Comparison of ENCODE assay signal across 8 cellular contexts in the genomic region with DNA sequence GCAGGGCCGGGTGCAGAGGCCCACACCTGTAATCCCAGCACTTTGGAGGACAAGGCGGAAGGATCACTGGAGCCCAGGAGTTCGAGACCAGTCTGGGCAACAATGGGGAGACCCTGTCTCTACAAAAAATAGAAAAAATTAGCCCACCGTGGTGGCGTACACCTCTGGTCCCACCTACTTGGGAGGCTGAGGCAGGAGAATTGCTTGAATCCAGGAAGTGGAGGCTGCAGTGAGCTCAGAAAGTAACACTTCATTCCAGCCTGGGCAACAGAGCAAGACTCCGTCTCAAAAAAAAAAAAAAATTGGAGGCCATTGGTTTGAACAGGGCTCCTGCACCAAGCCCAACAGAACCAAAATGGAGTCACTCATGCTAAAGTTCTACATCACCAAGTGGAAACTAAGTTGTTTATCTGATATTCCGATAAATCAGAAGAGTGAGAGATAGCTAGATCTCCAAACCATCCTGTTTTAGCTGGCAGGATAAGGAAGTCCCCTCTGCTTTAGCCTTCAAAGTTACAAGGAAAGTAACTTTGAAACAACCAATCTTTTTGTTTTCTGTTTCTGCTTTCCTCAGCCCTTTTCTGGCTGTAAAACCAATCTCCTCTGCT. TPM values are rescaled to one million over a fixed set of nuclear protein-coding genes. Genes with fewer than 3 reads are reported as not detected.
DNase-seq lines count a peak whose midpoint lies in the region; FAIRE-seq and TF ChIP-seq lines count a peak whose summit lies in the region.

No MANE protein-coding gene starts in this region.

- no peaks in the 10 kb centered on the region for H3K9me3 ChIP-seq in HUES48 (ENCODE audit: control insufficient read depth, insufficient read depth, low read length)
- H3K9me3 ChIP-seq in astrocyte (ENCODE audit: insufficient read depth, low read depth, low read length) = no peaks in the 10 kb centered on the region
- H3K9me3 ChIP-seq in muscle layer of colon (ENCODE audit: low read length) = no peaks in the 10 kb centered on the region

- H3K4me1 Mint-ChIP-seq in astrocyte (ENCODE audit: low read depth, unreplicated experiment) = peaks cover 19% of the 10 kb centered on the region

- FAIRE-seq in astrocyte (lab: Jason Lieb, UNC) = no peak

- H3K4me3 Mint-ChIP-seq in astrocyte (ENCODE audit: unreplicated experiment) = peak overlapping the region; percentile 97

- no peak overlapping the region for H2AFZ ChIP-seq in astrocyte (ENCODE audit: low read depth, low read length)

- peaks cover 9% of the 10 kb centered on the region for H3K36me3 ChIP-seq in HUES48 (ENCODE audit: control insufficient read depth, insufficient read depth, low read length)
- H3K36me3 ChIP-seq in astrocyte (ENCODE audit: insufficient read depth, low read length) = peaks cover 6% of the 10 kb centered on the region
- H3K36me3 ChIP-seq in muscle layer of colon (ENCODE audit: insufficient read depth, low read length) = peaks cover 6% of the 10 kb centered on the region

- TF ChIP-seq CTCF in 22Rv1 (IDR thresholded peaks at IDR 0.05) (no peak), astrocyte (IDR thresholded peaks at IDR 0.05; ENCODE audit: insufficient read depth, low read depth, low read length) (no peak)

- H4K20me1 ChIP-seq in astrocyte (ENCODE audit: insufficient read depth, low read length) = peaks cover 5% of the 10 kb centered on the region

- H3K4me3 ChIP-seq in HUES48 (ENCODE audit: low read depth, low read length) (peak overlapping the region; percentile 81), astrocyte (ENCODE audit: insufficient read depth, low read depth, low read length) (peak overlapping the region; percentile 91), muscle layer of colon (ENCODE audit: low read depth in 1 of 2, low read length in 2 of 2) (no peak overlapping the region)

- peaks cover 2% of the 10 kb centered on the region for H3K36me3 Mint-ChIP-seq in astrocyte (ENCODE audit: low read depth, unreplicated experiment)

- no peaks in the 10 kb centered on the region for H3K9me3 Mint-ChIP-seq in astrocyte (ENCODE audit: unreplicated experiment)

- no peaks in the 10 kb centered on the region for H3K27me3 Mint-ChIP-seq in astrocyte (ENCODE audit: low read depth, unreplicated experiment)

- H3K27ac Mint-ChIP-seq in astrocyte (ENCODE audit: unreplicated experiment) = peak overlapping the region; percentile 98

- no peaks in the 10 kb centered on the region for H3K27me3 ChIP-seq in HUES48 (ENCODE audit: control insufficient read depth, insufficient read depth, low read length)
- H3K27me3 ChIP-seq in astrocyte (ENCODE audit: insufficient read depth, low read length) = no peaks in the 10 kb centered on the region
- H3K27me3 ChIP-seq in muscle layer of colon (ENCODE audit: control insufficient read depth in 1 of 2, insufficient read depth in 2 of 2, low read length in 2 of 2) = no peaks in the 10 kb centered on the region

- H3K4me2 ChIP-seq in astrocyte (ENCODE audit: low read length) = peak overlapping the region; percentile 88

- H3K4me1 ChIP-seq in HUES48 (ENCODE audit: control insufficient read depth, insufficient read depth, low read length) (peaks cover 4% of the 10 kb centered on the region; the same call in 1 of the 2 replicates), astrocyte (ENCODE audit: insufficient read depth, low read length) (peaks cover 10% of the 10 kb centered on the region), muscle layer of colon (ENCODE audit: insufficient read depth, low read length) (peaks cover 17% of the 10 kb centered on the region)

- peaks cover 29% of the 10 kb centered on the region for H3K79me2 ChIP-seq in astrocyte (ENCODE audit: insufficient read depth, low read length)

- H3K9ac ChIP-seq in HUES48 (ENCODE audit: low read depth, low read length) (no peak overlapping the region), astrocyte (ENCODE audit: low read length) (peak overlapping the region; percentile 95), muscle layer of colon (ENCODE audit: low read length) (no peak overlapping the region)

- H3K27ac ChIP-seq in 22Rv1 (peak overlapping the region; percentile 79), HUES48 (ENCODE audit: low read depth, low read length) (peak overlapping the region; percentile 86), astrocyte (ENCODE audit: low read depth, low read length) (peak overlapping the region; percentile 92), muscle layer of colon (ENCODE audit: low read depth, low read length) (peak overlapping the region; percentile 96)

- DNase-seq in astrocyte (ENCODE audit: low read depth) (no peak), NCI-H526 (lab: John Stamatoyannopoulos, UW) (no peak), NCI-H2029 treated with DMSO at 0.1 percent for 48 hours (lab: John Stamatoyannopoulos, UW) (no peak), NCI-H446 (lab: John Stamatoyannopoulos, UW) (no peak)
- DNase-seq in activated effector memory CD4-positive, alpha-beta T cell treated with anti-CD3 and anti-CD28 coated beads, Interleukin-2, amount 50 U/mL, for 16 hours = no peak

RNA-seq across cellular contexts. Expression of gene LSM10, which starts 0.8 kb away (rescaled TPM):
- 48.9 and 53.5 TPM in 2 replicates for total RNA-seq in astrocyte

RNA-seq across cellular contexts. Expression of gene STK40, which starts 12.8 kb away (rescaled TPM):
- 69.6 and 71.1 TPM in 2 replicates for total RNA-seq in astrocyte

RNA-seq across cellular contexts. Expression of gene OSCP1, which starts 51.8 kb away (rescaled TPM):
- 4.2 and 6.3 TPM in 2 replicates for total RNA-seq in astrocyte

Comparison
In these comparisons a context has a peak if more than half of its experiments do, and no peak if none do; other contexts are left out.
1. H3K4me3 ChIP-seq: peak in HUES48 (single experiment) and astrocyte (single experiment); none in muscle layer of colon (0 of 2).
2. Peak in every context shown above with its lines, with median percentiles within 50 percentile points of each other: H3K27ac ChIP-seq.